ENCODE assay signal across 15 cellular contexts in the genomic region with DNA sequence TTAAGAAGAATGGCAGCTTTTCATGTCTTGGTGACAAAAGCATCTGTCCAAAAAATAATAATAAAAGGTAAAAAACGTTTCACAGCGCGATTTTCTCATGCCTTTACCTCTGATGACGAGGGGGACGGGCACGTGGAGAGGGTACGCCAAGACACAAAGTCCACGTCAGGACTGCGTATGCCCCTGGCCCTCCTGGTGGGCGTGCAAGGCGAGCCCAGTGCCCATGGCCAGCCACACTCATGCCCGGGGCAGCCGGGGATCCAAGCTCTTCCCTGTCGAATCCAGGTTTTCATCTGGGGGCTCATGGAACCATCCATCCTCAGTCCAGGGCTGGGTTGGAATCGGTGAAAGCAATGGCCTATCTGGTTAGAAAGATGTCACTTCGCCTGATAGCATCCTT.
"Had no signal": no experiment of that assay in that cellular context is flagged by ENCODE, and none has a peak within 500 bp of the region (broad histone marks: within the 10 kb centered on the region; RNA-seq: fewer than 3 reads in every experiment).

No MANE protein-coding gene starts in this region.

- H3K27ac ChIP-seq: epithelial cell of prostate, neutrophil, right atrium auricular region had no signal

- H3K27ac Mint-ChIP-seq: dendritic cell treated with granulocyte-macrophage colony-stimulating factor and Interleukin-4, amounts not matched to agents 40 ng/mL and 50 ng/mL, for 4 days; nephron progenitor cell; type B pancreatic cell had no signal

- H3K4me3 ChIP-seq: esophagus muscularis mucosa, gastroesophageal sphincter, right atrium auricular region had no signal

- DNase-seq: effector memory CD8-positive, alpha-beta T cell; head of caudate nucleus; hypothalamus; naive thymus-derived CD4-positive, alpha-beta T cell; nephron progenitor cell; small intestine; stimulated activated CD4-positive, alpha-beta T cell treated with anti-CD3 and anti-CD28 coated beads, Interleukin-2, amount 100 ng/mL, for 48 hours; stimulated activated naive CD4-positive, alpha-beta T cell treated with Interleukin-2 at 50 U/mL for 16 hours had no signal

- H3K9me3 Mint-ChIP-seq: dendritic cell treated with granulocyte-macrophage colony-stimulating factor and Interleukin-4, amounts not matched to agents 40 ng/mL and 50 ng/mL, for 4 days; effector memory CD8-positive, alpha-beta T cell; naive thymus-derived CD4-positive, alpha-beta T cell; nephron progenitor cell; type B pancreatic cell had no signal

- ATAC-seq: effector memory CD8-positive, alpha-beta T cell; gastroesophageal sphincter; naive thymus-derived CD4-positive, alpha-beta T cell had no signal

- H3K9me3 ChIP-seq: esophagus muscularis mucosa, gastroesophageal sphincter, neutrophil, right atrium auricular region had no signal

- H3K4me3 Mint-ChIP-seq: dendritic cell treated with granulocyte-macrophage colony-stimulating factor and Interleukin-4, amounts not matched to agents 40 ng/mL and 50 ng/mL, for 4 days; effector memory CD8-positive, alpha-beta T cell; naive thymus-derived CD4-positive, alpha-beta T cell; nephron progenitor cell; type B pancreatic cell had no signal

- H3K27me3 ChIP-seq: esophagus muscularis mucosa, gastroesophageal sphincter, neutrophil, right atrium auricular region had no signal

- H3K27me3 Mint-ChIP-seq: effector memory CD8-positive, alpha-beta T cell; naive thymus-derived CD4-positive, alpha-beta T cell; type B pancreatic cell had no signal
